In genomic region chr14:61388976-61389576, GRCh38 we compare ENCODE assay signal across 9 cellular contexts.
DNase-seq lines count a peak whose midpoint lies in the region; ATAC-seq and TF ChIP-seq lines count a peak whose summit lies in the region.
"Had no signal": no experiment of that assay in that cellular context is flagged by ENCODE, and none has a peak within 500 bp of the region (broad histone marks: within the 10 kb centered on the region; RNA-seq: fewer than 3 reads in every experiment).

No MANE protein-coding gene starts in this region.

- peak overlapping the region; percentile 27 for H3K9ac ChIP-seq in Karpas-422 (ENCODE audit: low read length)

- H3K79me2 ChIP-seq in DOHH2 (ENCODE audit: control insufficient read depth, low read length) (no peaks in the 10 kb centered on the region), Karpas-422 (ENCODE audit: low read length) (no peaks in the 10 kb centered on the region)

- peaks cover 24% of the 10 kb centered on the region for H3K4me1 ChIP-seq in DOHH2 (ENCODE audit: control insufficient read depth, low read length)
- peaks cover 41% of the 10 kb centered on the region for H3K4me1 ChIP-seq in Karpas-422 (ENCODE audit: low read length)

- no peak for TF ChIP-seq CTCF in DOHH2 (IDR thresholded peaks at IDR 0.05; ENCODE audit: low read depth, low read length, poor library complexity, severe bottlenecking)
- TF ChIP-seq CTCF in brain microvascular endothelial cell (IDR thresholded peaks at IDR 0.05; ENCODE audit: low read depth, low read length, missing control alignments): no peak

- H3K9me2 ChIP-seq in DOHH2 (replicated peaks; ENCODE audit: control insufficient read depth, low read length) (no peaks in the 10 kb centered on the region), Karpas-422 (replicated peaks; ENCODE audit: insufficient read depth, low read length) (no peaks in the 10 kb centered on the region)

- H3K4me3 ChIP-seq in DOHH2 (ENCODE audit: low read length) (peak overlapping the region; percentile 32; the same call in 1 of the 2 replicates), Karpas-422 (ENCODE audit: low read length) (peak overlapping the region; percentile 39), brain microvascular endothelial cell (ENCODE audit: low read depth, low read length) (no peak overlapping the region)

- H3K27me3 ChIP-seq in DOHH2 (ENCODE audit: control insufficient read depth, low read length) (no peaks in the 10 kb centered on the region), Karpas-422 (ENCODE audit: low read length) (no peaks in the 10 kb centered on the region; the same call in 1 of the 2 replicates), brain microvascular endothelial cell (replicated peaks) (no peaks in the 10 kb centered on the region)

- H3K27ac ChIP-seq in DOHH2 (ENCODE audit: low read depth, low read length) (peak overlapping the region; percentile 46), Karpas-422 (ENCODE audit: low read length) (peak overlapping the region; percentile 50), brain microvascular endothelial cell (peak overlapping the region; percentile 19)

- H3K9me3 ChIP-seq in DOHH2 (ENCODE audit: control insufficient read depth, insufficient read depth, low read length): no peaks in the 10 kb centered on the region
- H3K9me3 ChIP-seq in Karpas-422 (ENCODE audit: low read length): no peaks in the 10 kb centered on the region

- in situ Hi-C loops in brain microvascular endothelial cell (cut with HindIII; ENCODE audit: low pct_ligation_motif_present, low sequenced_read_pairs): no loop called here

- no peaks in the 10 kb centered on the region for H3F3A ChIP-seq in DOHH2 (ENCODE audit: control insufficient read depth, insufficient read depth)

- ATAC-seq in HG03442 (IDR thresholded peaks at IDR 0.05; ENCODE audit: unreplicated experiment): no peak
- ATAC-seq in GM18502 (IDR thresholded peaks at IDR 0.05; ENCODE audit: poor library complexity, unreplicated experiment): no peak

- no peaks in the 10 kb centered on the region for H3K36me3 ChIP-seq in DOHH2 (ENCODE audit: control insufficient read depth, low read length)
- no peaks in the 10 kb centered on the region for H3K36me3 ChIP-seq in Karpas-422 (ENCODE audit: insufficient read depth, low read length)
- no peaks in the 10 kb centered on the region for H3K36me3 ChIP-seq in brain microvascular endothelial cell (replicated peaks)

- no peaks in the 10 kb centered on the region for H4K20me1 ChIP-seq in DOHH2 (ENCODE audit: control insufficient read depth, insufficient read depth, low read depth, low read length)
- H4K20me1 ChIP-seq in Karpas-422 (ENCODE audit: insufficient read depth, low read depth, low read length): no peaks in the 10 kb centered on the region; the same call in 1 of the 2 replicates

- no peak for DNase-seq in Karpas-422
- peak; percentile 26 for DNase-seq in brain microvascular endothelial cell
- DNase-seq in renal cortical epithelial cell (ENCODE audit: low read depth): peak; percentile 20
- no peak for DNase-seq in NCI-H82 (lab: John Stamatoyannopoulos, UW)
- DNase-seq in NCI-H774 (lab: John Stamatoyannopoulos, UW): no peak
- DNase-seq: substantia nigra had no signal

- H2AFZ ChIP-seq in Karpas-422 (ENCODE audit: low read length): no peak overlapping the region

- peak overlapping the region; percentile 56 for H3K4me2 ChIP-seq in DOHH2 (ENCODE audit: low read length)
- peak overlapping the region; percentile 64 for H3K4me2 ChIP-seq in Karpas-422 (ENCODE audit: low read depth, low read length, poor library complexity, severe bottlenecking)

Comparison
In these comparisons a context has a peak if more than half of its experiments do, and no peak if none do; other contexts are left out.
1. DNase-seq: peak in brain microvascular endothelial cell (single experiment) and renal cortical epithelial cell (single experiment); none in Karpas-422 (single experiment), NCI-H82 (single experiment) and NCI-H774 (single experiment).
2. Peak in every context shown above with its lines, with median percentiles within 50 percentile points of each other: H3K27ac ChIP-seq.